In genomic region chr22:22151308-22151707, GRCh38 we compare ENCODE assay signal across 28 cellular contexts.
"Had no signal": no experiment of that assay in that cellular context is flagged by ENCODE, and none has a peak within 500 bp of the region (broad histone marks: within the 10 kb centered on the region; RNA-seq: fewer than 3 reads in every experiment).

No MANE protein-coding gene starts in this region.

- H3K4me3 Mint-ChIP-seq: stimulated activated effector memory CD8-positive, alpha-beta T cell treated with anti-CD3 and anti-CD28 coated beads, Interleukin-12 subunit alpha, Interleukin-12 subunit beta, amount 100 ng/mL, for 72 hours; stimulated activated memory B cell treated with anti-CD40 and anti-IgM and Interleukin-4, amounts not matched to agents 10 μg/mL and 1 μg/mL and 100 μg/mL, for 72 hours; stimulated activated naive B cell treated with anti-CD40 and anti-IgM and Interleukin-4, amounts not matched to agents 10 μg/mL and 1 μg/mL and 100 μg/mL, for 72 hours; stimulated activated naive CD8-positive, alpha-beta T cell treated with anti-CD3 and anti-CD28 coated beads, Interleukin-15, amount 100 ng/mL, for 72 hours; stimulated activated naive CD8-positive, alpha-beta T cell treated with anti-CD3 and anti-CD28 coated beads, Interleukin-15, Interleukin-2, amounts not matched to agents 100 ng/mL and 50 ng/mL, for 24 hours; type B pancreatic cell had no signal

- ATAC-seq: stimulated activated effector memory CD8-positive, alpha-beta T cell treated with anti-CD3 and anti-CD28 coated beads, Interleukin-12 subunit alpha, Interleukin-12 subunit beta, amount 100 ng/mL, for 72 hours; stimulated activated memory B cell treated with anti-CD40 and anti-IgM and Interleukin-4, amounts not matched to agents 10 μg/mL and 1 μg/mL and 100 μg/mL, for 72 hours; stimulated activated naive B cell treated with anti-CD40 and anti-IgM and Interleukin-4, amounts not matched to agents 10 μg/mL and 1 μg/mL and 100 μg/mL, for 72 hours; stimulated activated naive CD8-positive, alpha-beta T cell treated with anti-CD3 and anti-CD28 coated beads, Interleukin-15, amount 100 ng/mL, for 72 hours; stimulated activated naive CD8-positive, alpha-beta T cell treated with anti-CD3 and anti-CD28 coated beads, Interleukin-15, Interleukin-2, amounts not matched to agents 100 U/mL and 50 U/mL, for 24 hours; upper lobe of right lung had no signal

- H3K36me3 ChIP-seq: stomach, suprapubic skin, thoracic aorta, thyroid gland, tibial artery, tibial nerve, transverse colon, upper lobe of left lung, upper lobe of right lung, uterus, vagina had no signal

- H3K4me1 ChIP-seq: stomach, suprapubic skin, testis, thyroid gland, tibial artery, tibial nerve, transverse colon, upper lobe of left lung, upper lobe of right lung, uterus, vagina had no signal

- H3K36me3 Mint-ChIP-seq: stimulated activated effector memory CD8-positive, alpha-beta T cell treated with anti-CD3 and anti-CD28 coated beads, Interleukin-12 subunit alpha, Interleukin-12 subunit beta, amount 100 ng/mL, for 72 hours; stimulated activated memory B cell treated with anti-CD40 and anti-IgM and Interleukin-4, amounts not matched to agents 10 μg/mL and 1 μg/mL and 100 μg/mL, for 72 hours; type B pancreatic cell had no signal

- H3K27ac ChIP-seq: stomach, suprapubic skin, testis, thoracic aorta, thyroid gland, tibial artery, tibial nerve, transverse colon, upper lobe of left lung, upper lobe of right lung, uterus, vagina had no signal

- H3K27me3 ChIP-seq: testis, thyroid gland, upper lobe of left lung, vagina had no signal

- H3K4me3 ChIP-seq: stomach, suprapubic skin, testis, thoracic aorta, thyroid gland, tibial artery, tibial nerve, transverse colon, upper lobe of left lung, upper lobe of right lung, uterus, vagina had no signal

- H3K27ac Mint-ChIP-seq: stimulated activated effector memory CD8-positive, alpha-beta T cell treated with anti-CD3 and anti-CD28 coated beads, Interleukin-12 subunit alpha, Interleukin-12 subunit beta, amount 100 ng/mL, for 72 hours; stimulated activated memory B cell treated with anti-CD40 and anti-IgM and Interleukin-4, amounts not matched to agents 10 μg/mL and 1 μg/mL and 100 μg/mL, for 72 hours; stimulated activated naive B cell treated with anti-CD40 and anti-IgM and Interleukin-4, amounts not matched to agents 10 μg/mL and 1 μg/mL and 100 μg/mL, for 72 hours; stimulated activated naive CD8-positive, alpha-beta T cell treated with anti-CD3 and anti-CD28 coated beads, Interleukin-15, amount 100 ng/mL, for 72 hours; stimulated activated naive CD8-positive, alpha-beta T cell treated with anti-CD3 and anti-CD28 coated beads, Interleukin-15, Interleukin-2, amounts not matched to agents 100 ng/mL and 50 ng/mL, for 24 hours; type B pancreatic cell had no signal

- H3K9me3 Mint-ChIP-seq: stimulated activated effector memory CD8-positive, alpha-beta T cell treated with anti-CD3 and anti-CD28 coated beads, Interleukin-12 subunit alpha, Interleukin-12 subunit beta, amount 100 ng/mL, for 72 hours; stimulated activated memory B cell treated with anti-CD40 and anti-IgM and Interleukin-4, amounts not matched to agents 10 μg/mL and 1 μg/mL and 100 μg/mL, for 72 hours; stimulated activated naive B cell treated with anti-CD40 and anti-IgM and Interleukin-4, amounts not matched to agents 10 μg/mL and 1 μg/mL and 100 μg/mL, for 72 hours; stimulated activated naive CD8-positive, alpha-beta T cell treated with anti-CD3 and anti-CD28 coated beads, Interleukin-15, amount 100 ng/mL, for 72 hours; stimulated activated naive CD8-positive, alpha-beta T cell treated with anti-CD3 and anti-CD28 coated beads, Interleukin-15, Interleukin-2, amounts not matched to agents 100 ng/mL and 50 ng/mL, for 24 hours; type B pancreatic cell had no signal

- H3K27me3 Mint-ChIP-seq: stimulated activated memory B cell treated with anti-CD40 and anti-IgM and Interleukin-4, amounts not matched to agents 10 μg/mL and 1 μg/mL and 100 μg/mL, for 72 hours; stimulated activated naive B cell treated with anti-CD40 and anti-IgM and Interleukin-4, amounts not matched to agents 10 μg/mL and 1 μg/mL and 100 μg/mL, for 72 hours had no signal

- H3K9me3 ChIP-seq: stomach, suprapubic skin, testis, thoracic aorta, thyroid gland, tibial artery, tibial nerve, transverse colon, upper lobe of left lung, upper lobe of right lung, uterus, vagina had no signal

- DNase-seq: stimulated activated CD4-positive, alpha-beta T cell treated with anti-CD3 and anti-CD28 coated beads, Interleukin-2, amount 100 ng/mL, for 48 hours; stimulated activated CD4-positive, alpha-beta T cell treated with anti-CD3 and anti-CD28 coated beads, Interleukin-4, amount 100 ng/mL, for 1 hour; stimulated activated CD4-positive, alpha-beta T cell treated with anti-CD3 and anti-CD28 coated beads, Interleukin-4, amount 100 ng/mL, for 24 hours; stimulated activated CD4-positive, alpha-beta T cell treated with anti-CD3 and anti-CD28 coated beads, Interleukin-4, amount 100 ng/mL, for 4 hours; stimulated activated CD8-positive, alpha-beta memory T cell treated with anti-CD3 and anti-CD28 coated beads, Interleukin-4, amount 100 ng/mL, for 48 hours; stimulated activated naive B cell treated with anti-CD40 and anti-IgM and Interleukin-4, amounts not matched to agents 10 μg/mL and 1 μg/mL and 100 μg/mL, for 72 hours; stimulated activated naive CD4-positive, alpha-beta T cell; stimulated activated naive CD4-positive, alpha-beta T cell treated with Interleukin-2 at 50 U/mL for 16 hours; stimulated activated naive CD8-positive, alpha-beta T cell treated with anti-CD3 and anti-CD28 coated beads, Interleukin-15, amount 100 ng/mL, for 72 hours; stimulated activated naive CD8-positive, alpha-beta T cell treated with anti-CD3 and anti-CD28 coated beads, Interleukin-15, Interleukin-2, amounts not matched to agents 100 U/mL and 50 U/mL, for 24 hours; stomach; substantia nigra; testis; thyroid gland; tibial artery; transverse colon; upper lobe of left lung; upper lobe of right lung; uterus had no signal

- FAIRE-seq: urothelium cell line had no signal
